In genomic region chr5:177195307-177195952, GRCh38 we compare ENCODE assay signal across 20 cellular contexts.
DNase-seq lines count a peak whose midpoint lies in the region; ATAC-seq and TF ChIP-seq lines count a peak whose summit lies in the region.
"Had no signal": no experiment of that assay in that cellular context is flagged by ENCODE, and none has a peak within 500 bp of the region (broad histone marks: within the 10 kb centered on the region; RNA-seq: fewer than 3 reads in every experiment).

No MANE protein-coding gene starts in this region.

- ATAC-seq in stimulated activated effector memory CD8-positive, alpha-beta T cell treated with anti-CD3 and anti-CD28 coated beads, Interleukin-12 subunit alpha, Interleukin-12 subunit beta, amount 100 ng/mL, for 72 hours, result no peak
- ATAC-seq in HG02763 (IDR thresholded peaks at IDR 0.05; ENCODE audit: unreplicated experiment), result no peak
- ATAC-seq: activated CD8-positive, alpha-beta memory T cell treated with anti-CD3 and anti-CD28 coated beads, Interleukin-2, amount 10 ng/mL, durations not matched to agents 7 days and 5 days; body of pancreas; K562; stimulated activated naive CD8-positive, alpha-beta T cell treated with anti-CD3 and anti-CD28 coated beads, Interleukin-15, Interleukin-2, amounts not matched to agents 100 U/mL and 50 U/mL, for 24 hours had no signal

- H3K79me2 ChIP-seq in hepatocyte, result peaks cover 54% of the 10 kb centered on the region

- H3K4me2 ChIP-seq in hepatocyte, result no peak overlapping the region

- BruUV-seq in A673 (replicated peaks; lab: Mats Ljungman, UMichigan), result no TSS peak

- H3K4me1 ChIP-seq in cardiac muscle cell (ENCODE audit: low read depth) (peaks cover 10% of the 10 kb centered on the region), right atrium auricular region (peaks cover 0 to 15% of the 10 kb centered on the region in 2 donors), adrenal gland (replicated peaks in 1 of 2) (peaks cover 13 to 21% of the 10 kb centered on the region in 2 donors), hepatocyte (ENCODE audit: insufficient read depth) (peaks cover 3% of the 10 kb centered on the region), A673 (ENCODE audit: insufficient read depth, low read length, poor library complexity, severe bottlenecking) (no peaks in the 10 kb centered on the region)
- H3K4me1 ChIP-seq: body of pancreas, Peyer's patch, uterus had no signal

- peaks cover 18% of the 10 kb centered on the region for H3K36me3 ChIP-seq in cardiac muscle cell
- H3K36me3 ChIP-seq in right atrium auricular region, result peaks cover 31% of the 10 kb centered on the region
- peaks cover 0 to 43% of the 10 kb centered on the region in 2 donors for H3K36me3 ChIP-seq in adrenal gland (replicated peaks in 1 of 2)
- H3K36me3 ChIP-seq in hepatocyte (replicated peaks; ENCODE audit: insufficient read depth, low read depth), result peaks cover 3% of the 10 kb centered on the region
- peaks cover 10% of the 10 kb centered on the region for H3K36me3 ChIP-seq in A673 (ENCODE audit: insufficient read depth, low read length, poor library complexity, severe bottlenecking)
- H3K36me3 ChIP-seq: uterus had no signal

- no peak overlapping the region for H3K4me3 Mint-ChIP-seq in stimulated activated effector memory CD8-positive, alpha-beta T cell treated with anti-CD3 and anti-CD28 coated beads, Interleukin-12 subunit alpha, Interleukin-12 subunit beta, amount 100 ng/mL, for 72 hours
- H3K4me3 Mint-ChIP-seq: activated CD8-positive, alpha-beta memory T cell treated with anti-CD3 and anti-CD28 coated beads, Interleukin-2, amount 10 ng/mL, durations not matched to agents 7 days and 5 days; memory B cell had no signal

- no peak overlapping the region for H3K4me3 ChIP-seq in cardiac muscle cell
- H3K4me3 ChIP-seq in right atrium auricular region, result no peak overlapping the region
- no peak overlapping the region for H3K4me3 ChIP-seq in adrenal gland
- no peak overlapping the region for H3K4me3 ChIP-seq in hepatocyte
- no peak overlapping the region for H3K4me3 ChIP-seq in A673 (ENCODE audit: low read depth, low read length, poor library complexity, severe bottlenecking)
- H3K4me3 ChIP-seq: body of pancreas, K562, Peyer's patch, uterus had no signal

- peaks cover 2% of the 10 kb centered on the region for H4K20me1 ChIP-seq in hepatocyte (ENCODE audit: insufficient read depth, poor library complexity, severe bottlenecking)

- POLR2A ChIA-PET in A673 (lab: Charles Lee; ENCODE audit: low non-redundant PET), result no interaction called here

- no peaks in the 10 kb centered on the region for H3K4me1 Mint-ChIP-seq in stimulated activated effector memory CD8-positive, alpha-beta T cell treated with anti-CD3 and anti-CD28 coated beads, Interleukin-12 subunit alpha, Interleukin-12 subunit beta, amount 100 ng/mL, for 72 hours

- peak overlapping the region; percentile 70 for H3K27ac ChIP-seq in cardiac muscle cell
- no peak overlapping the region for H3K27ac ChIP-seq in right atrium auricular region
- peak overlapping the region; percentile 52 to 88 (median 74) for H3K27ac ChIP-seq in adrenal gland
- H3K27ac ChIP-seq in hepatocyte, result peak overlapping the region; percentile 37
- no peak overlapping the region for H3K27ac ChIP-seq in A673 (ENCODE audit: low read depth, low read length, poor library complexity, severe bottlenecking)
- H3K27ac ChIP-seq: body of pancreas, Peyer's patch had no signal

- peak overlapping the region; percentile 20 for H3K27ac Mint-ChIP-seq in stimulated activated effector memory CD8-positive, alpha-beta T cell treated with anti-CD3 and anti-CD28 coated beads, Interleukin-12 subunit alpha, Interleukin-12 subunit beta, amount 100 ng/mL, for 72 hours
- H3K27ac Mint-ChIP-seq: activated CD8-positive, alpha-beta memory T cell treated with anti-CD3 and anti-CD28 coated beads, Interleukin-2, amount 10 ng/mL, durations not matched to agents 7 days and 5 days; memory B cell had no signal

- intact Hi-C loops in adrenal gland (cut with DNase I) (no loop called here), A673 (cut with micrococcal nuclease; ENCODE audit: unreplicated experiment) (no loop called here)

- WGBS in adrenal gland, 4 donors, result 49 to 75% (median 58%) methylated on average over 8 to 9 of the region's 9 CpGs
- 91% methylated on average over 9 of the region's 9 CpGs for WGBS in hepatocyte (ENCODE audit: low lambda C conversion rate, missing lambda C conversion rate)

- no peaks in the 10 kb centered on the region for H3K9me3 Mint-ChIP-seq in stimulated activated effector memory CD8-positive, alpha-beta T cell treated with anti-CD3 and anti-CD28 coated beads, Interleukin-12 subunit alpha, Interleukin-12 subunit beta, amount 100 ng/mL, for 72 hours
- H3K9me3 Mint-ChIP-seq: memory B cell had no signal

- CTCF ChIA-PET in A673 (lab: Charles Lee), result no interaction called here

- peaks cover 88% of the 10 kb centered on the region for H3K36me3 Mint-ChIP-seq in stimulated activated effector memory CD8-positive, alpha-beta T cell treated with anti-CD3 and anti-CD28 coated beads, Interleukin-12 subunit alpha, Interleukin-12 subunit beta, amount 100 ng/mL, for 72 hours

- no peak overlapping the region for H2AFZ ChIP-seq in hepatocyte

- DNase-seq in cardiac muscle cell (ENCODE audit: low read depth in 1 of 2, low spot score in 1 of 2) (peak; percentile 12 to 23), right atrium auricular region (ENCODE audit: low spot score) (no peak), adrenal gland (peak; percentile 56 to 84 (median 80)), hepatocyte (ENCODE audit: low spot score) (no peak), A673 (ENCODE audit: low spot score) (no peak), retina (no peak)
- no peak for DNase-seq in stimulated activated effector memory CD8-positive, alpha-beta T cell treated with anti-CD3 and anti-CD28 coated beads, Interleukin-12 subunit alpha, Interleukin-12 subunit beta, amount 100 ng/mL, for 72 hours (ENCODE audit: low spot score in 2 of 2)
- DNase-seq: activated CD4-positive, CD25-positive, alpha-beta regulatory T cell; activated CD8-positive, alpha-beta memory T cell treated with anti-CD3 and anti-CD28 coated beads, Interleukin-2, amount 10 ng/mL, durations not matched to agents 7 days and 5 days; body of pancreas; foreskin fibroblast; NCI-H1092; nucleus accumbens; Peyer's patch; small intestine; stimulated activated naive CD8-positive, alpha-beta T cell treated with anti-CD3 and anti-CD28 coated beads, Interleukin-15, Interleukin-2, amounts not matched to agents 100 U/mL and 50 U/mL, for 24 hours; uterus had no signal

- TF ChIP-seq CTCF in cardiac muscle cell (IDR thresholded peaks at IDR 0.05; ENCODE audit: low read depth, low read length) (no peak), right atrium auricular region (IDR thresholded peaks at IDR 0.05) (no peak), adrenal gland (IDR thresholded peaks at IDR 0.05) (no peak), hepatocyte (IDR thresholded peaks at IDR 0.05; ENCODE audit: poor library complexity) (no peak), A673 (conservative IDR thresholded peaks at IDR 0.05; ENCODE audit: low read depth, low read length) (no peak)

- TF ChIP-seq POLR2A in adrenal gland (IDR thresholded peaks at IDR 0.05), result peak in 1 of 2 donors; percentile 55

- no peaks in the 10 kb centered on the region for H3K27me3 ChIP-seq in cardiac muscle cell
- no peaks in the 10 kb centered on the region for H3K27me3 ChIP-seq in right atrium auricular region
- no peaks in the 10 kb centered on the region for H3K27me3 ChIP-seq in adrenal gland
- no peaks in the 10 kb centered on the region for H3K27me3 ChIP-seq in hepatocyte
- no peaks in the 10 kb centered on the region for H3K27me3 ChIP-seq in A673 (replicated peaks; ENCODE audit: insufficient read depth, low read depth, low read length, poor library complexity)
- H3K27me3 ChIP-seq: body of pancreas, Peyer's patch, uterus had no signal

- H3K9me3 ChIP-seq in cardiac muscle cell (ENCODE audit: low read depth), result no peaks in the 10 kb centered on the region
- no peaks in the 10 kb centered on the region for H3K9me3 ChIP-seq in right atrium auricular region
- no peaks in the 10 kb centered on the region for H3K9me3 ChIP-seq in adrenal gland (replicated peaks in 1 of 3)
- H3K9me3 ChIP-seq in hepatocyte (ENCODE audit: low read depth), result no peaks in the 10 kb centered on the region
- H3K9me3 ChIP-seq in A673 (ENCODE audit: low read depth, low read length, poor library complexity, severe bottlenecking), result no peaks in the 10 kb centered on the region
- H3K9me3 ChIP-seq: body of pancreas, Peyer's patch, uterus had no signal

- H3K9me2 ChIP-seq in hepatocyte (replicated peaks; ENCODE audit: insufficient read depth), result no peaks in the 10 kb centered on the region

Comparison
In these comparisons a context has a peak if more than half of its experiments do, and no peak if none do; other contexts are left out.
1. DNase-seq: peak in cardiac muscle cell (2 of 2) and adrenal gland (7 of 7); none in right atrium auricular region (single experiment), hepatocyte (single experiment), stimulated activated effector memory CD8-positive, alpha-beta T cell treated with anti-CD3 and anti-CD28 coated beads, Interleukin-12 subunit alpha, Interleukin-12 subunit beta, amount 100 ng/mL, for 72 hours (0 of 2), A673 (single experiment) and retina (single experiment).
2. H3K27ac ChIP-seq: peak in cardiac muscle cell (single experiment), adrenal gland (5 of 5) and hepatocyte (single experiment); none in right atrium auricular region (0 of 2) and A673 (single experiment).